1 cellular context compared by ENCODE assay signal in genomic region chr11:125692887-125693286, GRCh38.
A peak's percentile ranks its signal among the peaks of the same experiment; 100 is the strongest.
TF ChIP-seq lines count a peak whose summit lies in the region.

No MANE protein-coding gene starts in this region.

TF ChIP-seq in K562, 482 proteins besides CTCF, POLR2A, EP300 and RAD21:
- TF ChIP-seq ZNF184 (CRISPR knock-in tag; IDR thresholded peaks at IDR 0.05) (0 out of 2 replicates have a peak, but pooled peaks have one; percentile 3), NCOA6 (IDR thresholded peaks at IDR 0.05) (no peak)
